ENCODE assay signal across 12 cellular contexts in the genomic region with DNA sequence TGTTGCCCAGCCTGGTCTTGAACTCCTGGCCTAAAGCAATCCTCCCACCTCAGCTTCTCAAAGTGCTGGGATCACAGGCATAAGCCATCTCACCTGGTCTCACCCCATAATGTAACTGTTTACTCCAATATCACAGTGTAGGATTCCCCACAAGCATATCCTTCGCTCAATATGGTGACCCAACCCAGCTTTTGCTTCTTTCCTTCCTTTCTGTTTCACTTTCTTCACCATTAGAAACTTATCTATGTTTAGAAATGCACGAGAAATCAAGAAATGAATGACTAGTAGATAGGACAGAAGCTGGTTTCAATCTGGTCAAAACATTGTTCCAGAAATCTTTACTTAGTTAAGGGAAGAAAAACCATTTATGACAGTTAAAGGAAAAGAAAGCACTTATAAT. TPM values are rescaled to one million over a fixed set of nuclear protein-coding genes. Genes with fewer than 3 reads are reported as not detected.
DNase-seq lines count a peak whose midpoint lies in the region; ATAC-seq and TF ChIP-seq lines count a peak whose summit lies in the region.
"Had no signal": no experiment of that assay in that cellular context is flagged by ENCODE, and none has a peak within 500 bp of the region (broad histone marks: within the 10 kb centered on the region; RNA-seq: fewer than 3 reads in every experiment).

No MANE protein-coding gene starts in this region.

- peak overlapping the region; percentile 77 for H3K4me3 Mint-ChIP-seq in central memory CD8-positive, alpha-beta T cell

- intact Hi-C loops in heart right ventricle (cut with DNase I), result loop anchor here in 1 of 10 donors (10.0 kb wide), 1 partner anchor 175 kb away; no protein-coding TSS in a partner anchor

- H3K36me3 Mint-ChIP-seq in central memory CD8-positive, alpha-beta T cell (ENCODE audit: insufficient read depth), result peaks cover 2% of the 10 kb centered on the region

- peak; percentile 67 for ATAC-seq in GM21367 (IDR thresholded peaks at IDR 0.05; ENCODE audit: unreplicated experiment)
- ATAC-seq in HG03439 (IDR thresholded peaks at IDR 0.05; ENCODE audit: unreplicated experiment), result peak; percentile 68
- ATAC-seq in central memory CD8-positive, alpha-beta T cell (replicated peaks; ENCODE audit: extremely low read depth, poor library complexity, severe bottlenecking), result peak; percentile 71
- no peak for ATAC-seq in heart right ventricle

- H3K9me3 Mint-ChIP-seq in central memory CD8-positive, alpha-beta T cell, result no peaks in the 10 kb centered on the region

- 77 to 84% methylated on average over 2 of the region's 2 CpGs for WGBS in heart right ventricle, 2 donors

- H3K4me3 ChIP-seq in GM06990 (replicated peaks; ENCODE audit: low read depth, low read length) (no peak overlapping the region), heart right ventricle (peak overlapping the region in 1 of 10 donors; percentile 16)
- H3K4me3 ChIP-seq: adrenal gland had no signal

- no peaks in the 10 kb centered on the region for H3K27me3 Mint-ChIP-seq in central memory CD8-positive, alpha-beta T cell
- H3K27me3 Mint-ChIP-seq: progenitor cell of endocrine pancreas had no signal

- H3K9me3 ChIP-seq in heart right ventricle, result no peaks in the 10 kb centered on the region
- H3K9me3 ChIP-seq: adrenal gland had no signal

- DNase-seq in GM06990 (ENCODE audit: extremely low read depth, insufficient read length) (peak; percentile 19), heart right ventricle (no peak), NK-92 (lab: John Stamatoyannopoulos, UW; ENCODE audit: unreplicated experiment) (no peak), NCI-H446 treated with DMSO at 0.1 percent for 48 hours (lab: John Stamatoyannopoulos, UW) (no peak)
- no peak for DNase-seq in central memory CD8-positive, alpha-beta T cell (ENCODE audit: low spot score in 2 of 2)
- no peak for DNase-seq in effector CD4-positive, alpha-beta T cell
- DNase-seq: adrenal gland, glutamatergic neuron had no signal

- peak overlapping the region; percentile 91 for H3K27ac Mint-ChIP-seq in central memory CD8-positive, alpha-beta T cell (ENCODE audit: low read depth)
- H3K27ac Mint-ChIP-seq: progenitor cell of endocrine pancreas had no signal

- peak overlapping the region in 1 of 10 donors; percentile 4 for H3K27ac ChIP-seq in heart right ventricle
- H3K27ac ChIP-seq: adrenal gland, HL-60 had no signal

- H3K4me1 Mint-ChIP-seq in central memory CD8-positive, alpha-beta T cell, result peaks cover 35% of the 10 kb centered on the region

- H3K27me3 ChIP-seq in GM06990 (replicated peaks; ENCODE audit: control insufficient read depth, insufficient read depth, low read length), result no peaks in the 10 kb centered on the region
- H3K27me3 ChIP-seq in heart right ventricle, result no peaks in the 10 kb centered on the region
- H3K27me3 ChIP-seq: adrenal gland had no signal

- peaks cover 0 to 11% (median 0%) of the 10 kb centered on the region in 9 donors for H3K4me1 ChIP-seq in heart right ventricle
- H3K4me1 ChIP-seq: adrenal gland had no signal

- TF ChIP-seq CTCF in GM06990 (IDR thresholded peaks at IDR 0.05; ENCODE audit: insufficient read depth, low read length, poor library complexity, severe bottlenecking), result no peak
- TF ChIP-seq CTCF in heart right ventricle (IDR thresholded peaks at IDR 0.05), result no peak

- H3K36me3 ChIP-seq in GM06990 (ENCODE audit: control insufficient read depth, insufficient read depth, low read length) (no peaks in the 10 kb centered on the region), heart right ventricle (no peaks in the 10 kb centered on the region)

RNA-seq across cellular contexts. Expression of gene TSPAN5, which starts 18.9 kb away (rescaled TPM):
- total RNA-seq in heart right ventricle, result 1 to 10 TPM in 9 of 10 donors, under 1 TPM in 1; 0.85 to 6.7 (median 4.4) TPM
- 1 to 10 TPM in 1 of 2 donors, under 1 TPM in 1; 0.88 to 3.2 TPM for polyA plus RNA-seq in heart right ventricle

Comparison
In these comparisons a context has a peak if more than half of its experiments do, and no peak if none do; other contexts are left out.
1. ATAC-seq: peak in GM21367 (single experiment), HG03439 (single experiment) and central memory CD8-positive, alpha-beta T cell (single experiment); none in heart right ventricle (0 of 8).